13 cellular contexts compared by ENCODE assay signal in the genomic region with DNA sequence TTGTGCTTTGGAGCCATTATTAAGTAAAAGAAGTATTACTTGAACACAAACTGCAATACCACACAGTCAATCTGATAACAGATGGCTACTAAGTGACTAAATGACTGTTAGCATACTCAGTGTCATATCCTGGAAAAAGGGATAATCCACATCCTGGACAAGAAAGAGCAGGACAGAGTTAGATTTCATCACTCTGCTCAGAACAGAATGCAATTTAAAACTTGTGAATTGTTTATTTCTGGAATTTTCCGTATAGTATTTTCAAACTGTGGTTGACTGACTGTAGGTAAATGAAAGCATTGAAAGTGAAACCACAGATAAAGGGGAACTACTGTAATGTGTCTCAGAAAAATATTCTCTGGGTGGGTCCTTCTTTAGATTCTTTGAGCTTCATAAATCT.
DNase-seq lines count a peak whose midpoint lies in the region; ATAC-seq, FAIRE-seq and TF ChIP-seq lines count a peak whose summit lies in the region.
"Had no signal": no experiment of that assay in that cellular context is flagged by ENCODE, and none has a peak within 500 bp of the region (broad histone marks: within the 10 kb centered on the region; RNA-seq: fewer than 3 reads in every experiment).

No MANE protein-coding gene starts in this region.

- FAIRE-seq in GM12891 (lab: Jason Lieb, UNC), result peak; percentile 33
- FAIRE-seq: endometrium had no signal

- peaks cover 0 to 5% (median 0%) of the 10 kb centered on the region in 5 donors for H3K27me3 Mint-ChIP-seq in naive thymus-derived CD8-positive, alpha-beta T cell
- H3K27me3 Mint-ChIP-seq: activated CD8-positive, alpha-beta T cell treated with anti-CD3 and anti-CD28 coated beads for 36 hours had no signal

- no peaks in the 10 kb centered on the region for H3K36me3 ChIP-seq in brain microvascular endothelial cell (replicated peaks)

- H3K9me3 Mint-ChIP-seq in naive thymus-derived CD8-positive, alpha-beta T cell, result peaks cover 6 to 51% (median 16%) of the 10 kb centered on the region in 9 donors

- DNase-seq in GM12891 (ENCODE audit: insufficient read length, low spot score), result no peak
- DNase-seq in HT1080 (ENCODE audit: low read depth), result peak; percentile 6
- no peak for DNase-seq in NK-92 (lab: John Stamatoyannopoulos, UW; ENCODE audit: unreplicated experiment)
- DNase-seq in DMS114 treated with DMSO at 0.1 percent for 48 hours (lab: John Stamatoyannopoulos, UW; ENCODE audit: unreplicated experiment), result no peak
- DNase-seq in brain microvascular endothelial cell, result no peak
- no peak for DNase-seq in naive thymus-derived CD8-positive, alpha-beta T cell
- DNase-seq: activated CD8-positive, alpha-beta T cell treated with anti-CD3 and anti-CD28 coated beads for 36 hours; GDM1; NCI-H2081 treated with DMSO at 0.1 percent for 48 hours; SHP77 treated with DMSO at 0.1 percent for 48 hours had no signal

- POLR2A ChIA-PET in naive thymus-derived CD8-positive, alpha-beta T cell (lab: Charles Lee), result no interaction called here

- ATAC-seq in GM19452 (IDR thresholded peaks at IDR 0.05; ENCODE audit: unreplicated experiment), result peak; percentile 93
- peak; percentile 95 for ATAC-seq in HG02885 (IDR thresholded peaks at IDR 0.05; ENCODE audit: poor library complexity, unreplicated experiment)
- no peak for ATAC-seq in naive thymus-derived CD8-positive, alpha-beta T cell
- ATAC-seq: activated CD8-positive, alpha-beta T cell treated with anti-CD3 and anti-CD28 coated beads for 36 hours had no signal

- in situ Hi-C loops in brain microvascular endothelial cell (cut with HindIII; ENCODE audit: low pct_ligation_motif_present, low sequenced_read_pairs), result no loop called here

- no peak overlapping the region for H3K4me3 ChIP-seq in brain microvascular endothelial cell (ENCODE audit: low read depth, low read length)

- peaks cover 0 to 1% (median 0%) of the 10 kb centered on the region in 4 donors for H3K4me1 Mint-ChIP-seq in naive thymus-derived CD8-positive, alpha-beta T cell

- no peak for TF ChIP-seq POLR2A in GM12891 (IDR thresholded peaks at IDR 0.05; ENCODE audit: low read depth, low read length)

- peaks cover 9 to 27% (median 15%) of the 10 kb centered on the region in 3 donors for H3K36me3 Mint-ChIP-seq in naive thymus-derived CD8-positive, alpha-beta T cell

- H3K27me3 ChIP-seq in brain microvascular endothelial cell (replicated peaks), result no peaks in the 10 kb centered on the region

- no peak overlapping the region for H3K27ac ChIP-seq in brain microvascular endothelial cell

- no peak overlapping the region for H3K4me3 Mint-ChIP-seq in naive thymus-derived CD8-positive, alpha-beta T cell
- H3K4me3 Mint-ChIP-seq: activated CD8-positive, alpha-beta T cell treated with anti-CD3 and anti-CD28 coated beads for 36 hours had no signal

- no peak for TF ChIP-seq CTCF in brain microvascular endothelial cell (IDR thresholded peaks at IDR 0.05; ENCODE audit: low read depth, low read length, missing control alignments)

- no peak overlapping the region for H3K27ac Mint-ChIP-seq in naive thymus-derived CD8-positive, alpha-beta T cell
- H3K27ac Mint-ChIP-seq: activated CD8-positive, alpha-beta T cell treated with anti-CD3 and anti-CD28 coated beads for 36 hours had no signal

TF ChIP-seq in GM12891, 5 proteins besides CTCF, POLR2A, EP300 and RAD21:
- peak; percentile 45; the same call in 1 of the 2 replicates for TF ChIP-seq SPI1 (IDR thresholded peaks at IDR 0.05; ENCODE audit: low read depth, low read length)
- no peak for TF ChIP-seq PAX5 (IDR thresholded peaks at IDR 0.05; ENCODE audit: insufficient read depth, low read length, severe bottlenecking)

Comparison
In these comparisons a context has a peak if more than half of its experiments do, and no peak if none do; other contexts are left out.
1. ATAC-seq: peak in GM19452 (single experiment) and HG02885 (single experiment); none in naive thymus-derived CD8-positive, alpha-beta T cell (0 of 2).